In the genomic region with DNA sequence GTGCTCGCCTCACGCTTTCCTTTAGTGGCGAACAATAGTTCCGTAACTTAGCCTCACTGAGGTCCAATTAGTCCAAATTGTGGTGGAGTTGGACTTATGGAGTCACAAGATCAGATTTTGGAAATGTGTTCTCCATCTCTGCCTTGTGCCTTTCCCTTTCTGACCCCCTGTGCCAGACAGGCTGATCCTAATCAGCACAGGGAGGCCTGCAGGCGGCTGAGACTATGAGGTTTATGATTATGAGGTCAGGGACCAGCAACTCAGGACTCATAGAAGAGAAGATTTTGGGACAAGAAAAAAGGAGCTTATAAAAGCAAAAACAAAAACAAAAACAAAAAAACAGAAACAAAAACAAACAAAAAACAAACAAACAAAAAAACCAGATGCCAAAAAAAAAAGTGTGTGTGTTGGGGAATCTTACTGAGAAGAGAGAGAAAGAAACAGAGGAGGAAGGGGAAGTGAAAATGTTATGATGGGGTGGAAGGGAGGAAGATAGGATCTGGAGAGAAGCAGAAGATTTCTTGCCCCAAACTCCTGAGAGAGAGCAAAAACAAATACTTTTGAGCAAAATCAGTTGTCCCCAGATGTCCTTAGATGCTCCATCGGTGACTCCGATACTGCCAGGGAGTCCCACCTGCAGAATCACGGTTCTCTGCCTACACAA, we compare ENCODE assay signal across 19 cellular contexts.
"Had no signal": no experiment of that assay in that cellular context is flagged by ENCODE, and none has a peak within 500 bp of the region (broad histone marks: within the 10 kb centered on the region; RNA-seq: fewer than 3 reads in every experiment).

No MANE protein-coding gene starts in this region.

- FAIRE-seq: colon, endothelial cell of umbilical vein, TTC549 had no signal

- H3K4me1 ChIP-seq: foreskin keratinocyte, testis, upper lobe of right lung had no signal

- H3K9me3 Mint-ChIP-seq: activated naive CD8-positive, alpha-beta T cell treated with anti-CD3 and anti-CD28 coated beads for 36 hours; stimulated activated naive CD8-positive, alpha-beta T cell treated with anti-CD3 and anti-CD28 coated beads, Interleukin-15, amount 100 ng/mL, for 72 hours had no signal

- H3K4me3 ChIP-seq: lung, testis, upper lobe of right lung had no signal

- ATAC-seq: foreskin keratinocyte; stimulated activated naive CD8-positive, alpha-beta T cell treated with anti-CD3 and anti-CD28 coated beads, Interleukin-15, amount 100 ng/mL, for 72 hours; upper lobe of right lung had no signal

- H3K36me3 Mint-ChIP-seq: activated naive CD8-positive, alpha-beta T cell treated with anti-CD3 and anti-CD28 coated beads for 36 hours had no signal

- H3K36me3 ChIP-seq: upper lobe of right lung had no signal

- H3K9me3 ChIP-seq: testis, upper lobe of right lung had no signal

- DNase-seq: activated CD4-positive, CD25-positive, alpha-beta regulatory T cell; activated gamma-delta T cell; activated naive CD8-positive, alpha-beta T cell treated with anti-CD3 and anti-CD28 coated beads for 36 hours; activated T-cell treated with anti-CD3 and anti-CD28 coated beads, Interleukin-2, amount 50 U/mL, for 1 hour; anterior cingulate cortex; foreskin keratinocyte; head of caudate nucleus; left colon; midbrain; posterior cingulate gyrus; stimulated activated CD4-positive, alpha-beta T cell treated with anti-CD3 and anti-CD28 coated beads, Interleukin-15, amount 100 ng/mL, for 24 hours; stimulated activated CD4-positive, alpha-beta T cell treated with anti-CD3 and anti-CD28 coated beads, Interleukin-4, amount 100 ng/mL, for 24 hours; stimulated activated naive CD8-positive, alpha-beta T cell treated with anti-CD3 and anti-CD28 coated beads, Interleukin-15, amount 100 ng/mL, for 72 hours; testis; upper lobe of right lung had no signal

- H3K27ac Mint-ChIP-seq: activated naive CD8-positive, alpha-beta T cell treated with anti-CD3 and anti-CD28 coated beads for 36 hours; stimulated activated naive CD8-positive, alpha-beta T cell treated with anti-CD3 and anti-CD28 coated beads, Interleukin-15, amount 100 ng/mL, for 72 hours had no signal

- H3K27ac ChIP-seq: foreskin keratinocyte, testis, upper lobe of right lung had no signal

- H3K27me3 ChIP-seq: testis had no signal

- H3K4me3 Mint-ChIP-seq: activated naive CD8-positive, alpha-beta T cell treated with anti-CD3 and anti-CD28 coated beads for 36 hours; stimulated activated naive CD8-positive, alpha-beta T cell treated with anti-CD3 and anti-CD28 coated beads, Interleukin-15, amount 100 ng/mL, for 72 hours had no signal
